ENCODE assay signal across 11 cellular contexts in the genomic region with DNA sequence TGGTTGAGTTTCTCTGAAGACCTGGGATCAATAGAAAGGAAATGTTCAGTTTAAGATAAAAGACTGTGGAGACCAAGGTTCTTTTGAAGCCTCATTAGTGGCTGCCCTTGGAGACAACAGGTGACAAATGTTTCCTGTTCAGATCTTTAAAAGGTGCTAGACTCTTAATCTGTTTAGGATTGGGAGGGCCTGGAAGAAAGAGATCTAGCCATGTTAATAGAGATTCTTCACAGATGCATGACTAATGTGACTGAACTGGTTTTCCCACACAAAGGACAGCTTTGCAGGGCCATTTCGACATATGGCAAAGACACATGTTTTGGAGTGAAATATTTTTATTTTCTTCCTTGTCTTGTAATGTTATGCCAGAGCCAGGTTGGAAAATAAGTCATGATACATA.
A peak's percentile ranks its signal among the peaks of the same experiment; 100 is the strongest.
DNase-seq lines count a peak whose midpoint lies in the region; TF ChIP-seq lines count a peak whose summit lies in the region.
"Had no signal": no experiment of that assay in that cellular context is flagged by ENCODE, and none has a peak within 500 bp of the region (broad histone marks: within the 10 kb centered on the region; RNA-seq: fewer than 3 reads in every experiment).

No MANE protein-coding gene starts in this region.

- WGBS in mesenchymal stem cell: 90% methylated on average over 1 of the region's 1 CpG
- WGBS in esophagus muscularis mucosa: 93% methylated on average over 1 of the region's 1 CpG

- H3K27ac Mint-ChIP-seq in chondrocyte (ENCODE audit: unreplicated experiment): peak overlapping the region; percentile 89
- H3K27ac Mint-ChIP-seq in activated CD4-positive, alpha-beta T cell treated with anti-CD3 and anti-CD28 coated beads, Interleukin-2, amount 10 ng/mL, durations not matched to agents 24 days and 14 days: no peak overlapping the region

- no peak overlapping the region for H3K9ac ChIP-seq in mesenchymal stem cell (ENCODE audit: low read length)

- H2AK5ac ChIP-seq in mesenchymal stem cell (ENCODE audit: low read length, severe bottlenecking): peak overlapping the region; percentile 7

- H2BK5ac ChIP-seq in mesenchymal stem cell (ENCODE audit: low read depth, low read length, poor library complexity, severe bottlenecking): no peak overlapping the region

- H3K4me1 ChIP-seq in mesenchymal stem cell (ENCODE audit: control insufficient read depth, insufficient read depth, low read depth, low read length) (peaks cover 5% of the 10 kb centered on the region), esophagus muscularis mucosa (no peaks in the 10 kb centered on the region)
- H3K4me1 ChIP-seq: pancreas had no signal

- H3K4ac ChIP-seq in mesenchymal stem cell (ENCODE audit: low read depth in 1 of 2, low read length in 2 of 2): no peak overlapping the region

- no peaks in the 10 kb centered on the region for H3K27me3 ChIP-seq in mesenchymal stem cell (ENCODE audit: control insufficient read depth in 1 of 2, insufficient read depth in 1 of 2, low read length in 2 of 2)
- no peaks in the 10 kb centered on the region for H3K27me3 ChIP-seq in esophagus muscularis mucosa
- H3K27me3 ChIP-seq: pancreas had no signal

- no peak overlapping the region for H4K8ac ChIP-seq in mesenchymal stem cell (ENCODE audit: low read length)

- H3K4me2 ChIP-seq in mesenchymal stem cell (ENCODE audit: low read length, poor library complexity, severe bottlenecking): no peak overlapping the region

- H3K9me3 ChIP-seq in mesenchymal stem cell (ENCODE audit: control insufficient read depth, low read length) (no peaks in the 10 kb centered on the region), esophagus muscularis mucosa (no peaks in the 10 kb centered on the region)
- H3K9me3 ChIP-seq: pancreas, thoracic aorta had no signal

- no peak for TF ChIP-seq POLR2A in esophagus muscularis mucosa (IDR thresholded peaks at IDR 0.05; ENCODE audit: low read depth)

- H3K27me3 Mint-ChIP-seq in chondrocyte (ENCODE audit: low read depth): no peaks in the 10 kb centered on the region
- H3K27me3 Mint-ChIP-seq in activated CD4-positive, alpha-beta T cell treated with anti-CD3 and anti-CD28 coated beads, Interleukin-2, amount 10 ng/mL, durations not matched to agents 24 days and 14 days: no peaks in the 10 kb centered on the region

- H3K9me3 Mint-ChIP-seq in chondrocyte (ENCODE audit: low read depth): peaks cover 7% of the 10 kb centered on the region
- H3K9me3 Mint-ChIP-seq in activated CD4-positive, alpha-beta T cell treated with anti-CD3 and anti-CD28 coated beads, Interleukin-2, amount 10 ng/mL, durations not matched to agents 24 days and 14 days: peaks cover 4% of the 10 kb centered on the region

- peaks cover 6% of the 10 kb centered on the region for H3K79me1 ChIP-seq in mesenchymal stem cell (replicated peaks; ENCODE audit: low read length, poor library complexity, severe bottlenecking)

- no peak overlapping the region for H2AFZ ChIP-seq in mesenchymal stem cell (ENCODE audit: low read depth, low read length)

- intact Hi-C loops in esophagus muscularis mucosa (cut with DNase I): no loop called here
- intact Hi-C loops in activated CD4-positive, alpha-beta T cell treated with anti-CD3 and anti-CD28 coated beads, Interleukin-2, amount 10 ng/mL, durations not matched to agents 24 days and 14 days (cut with micrococcal nuclease): no loop called here

- H2BK15ac ChIP-seq in mesenchymal stem cell (ENCODE audit: low read depth, poor library complexity, severe bottlenecking): no peak overlapping the region

- H2BK120ac ChIP-seq in mesenchymal stem cell (ENCODE audit: low read depth, low read length): no peak overlapping the region

- no peak overlapping the region for H3K14ac ChIP-seq in mesenchymal stem cell (ENCODE audit: low read length in 2 of 2)

- H3K4me1 Mint-ChIP-seq in chondrocyte (ENCODE audit: low read depth): peaks cover 27% of the 10 kb centered on the region
- H3K4me1 Mint-ChIP-seq in activated CD4-positive, alpha-beta T cell treated with anti-CD3 and anti-CD28 coated beads, Interleukin-2, amount 10 ng/mL, durations not matched to agents 24 days and 14 days: no peaks in the 10 kb centered on the region

- no peak overlapping the region for H4K91ac ChIP-seq in mesenchymal stem cell (ENCODE audit: low read length)

- peaks cover 8% of the 10 kb centered on the region for H3K36me3 Mint-ChIP-seq in chondrocyte (ENCODE audit: low read depth)
- no peaks in the 10 kb centered on the region for H3K36me3 Mint-ChIP-seq in activated CD4-positive, alpha-beta T cell treated with anti-CD3 and anti-CD28 coated beads, Interleukin-2, amount 10 ng/mL, durations not matched to agents 24 days and 14 days (ENCODE audit: low read depth)

- TF ChIP-seq CTCF in chondrocyte (IDR thresholded peaks at IDR 0.05) (no peak), esophagus muscularis mucosa (IDR thresholded peaks at IDR 0.05) (no peak)

- no peak overlapping the region for H3K18ac ChIP-seq in mesenchymal stem cell (ENCODE audit: low read depth in 1 of 2, low read length in 2 of 2)

- H2BK12ac ChIP-seq in mesenchymal stem cell (ENCODE audit: low read length in 2 of 2): no peak overlapping the region

- H3K4me3 ChIP-seq in mesenchymal stem cell (ENCODE audit: insufficient read depth in 1 of 2, low read depth in 1 of 2, low read length in 2 of 2) (no peak overlapping the region), esophagus muscularis mucosa (no peak overlapping the region)
- H3K4me3 ChIP-seq: pancreas, thoracic aorta had no signal

- H3K36me3 ChIP-seq in mesenchymal stem cell (ENCODE audit: control insufficient read depth in 1 of 2, insufficient read depth in 2 of 2, low read depth in 1 of 2, low read length in 2 of 2) (peaks cover 12% of the 10 kb centered on the region in 2 experiments), esophagus muscularis mucosa (peaks cover 2 to 11% (median 5%) of the 10 kb centered on the region in 4 donors)
- H3K36me3 ChIP-seq: pancreas, thoracic aorta had no signal

- H3K27ac ChIP-seq in mesenchymal stem cell (ENCODE audit: low read length, poor library complexity, severe bottlenecking) (no peak overlapping the region), esophagus muscularis mucosa (replicated peaks in 1 of 4) (no peak overlapping the region)
- H3K27ac ChIP-seq: pancreas had no signal

- H3K23ac ChIP-seq in mesenchymal stem cell (ENCODE audit: low read length in 2 of 2): no peak overlapping the region

- peak; percentile 48 for DNase-seq in DMS53 (lab: John Stamatoyannopoulos, UW)
- peak; percentile 66 for DNase-seq in LHCN-M2 (ENCODE audit: low read depth)
- DNase-seq in chondrocyte (ENCODE audit: low spot score): no peak
- DNase-seq in mesenchymal stem cell: peak; percentile 62
- no peak for DNase-seq in esophagus muscularis mucosa (ENCODE audit: extremely low spot score)
- no peak for DNase-seq in SHP77 treated with DMSO at 0.1 percent for 48 hours (lab: John Stamatoyannopoulos, UW)
- DNase-seq in activated CD4-positive, alpha-beta T cell treated with anti-CD3 and anti-CD28 coated beads, Interleukin-2, amount 10 ng/mL, durations not matched to agents 24 days and 14 days: no peak
- DNase-seq in DMS153 treated with DMSO at 0.1 percent for 48 hours (lab: John Stamatoyannopoulos, UW; ENCODE audit: unreplicated experiment): no peak
- DNase-seq: NCI-H526 treated with DMSO at 0.1 percent for 48 hours, pancreas had no signal

- no peak for TF ChIP-seq EP300 in esophagus muscularis mucosa (IDR thresholded peaks at IDR 0.05)

- H3K4me3 Mint-ChIP-seq in chondrocyte (ENCODE audit: unreplicated experiment): no peak overlapping the region
- H3K4me3 Mint-ChIP-seq in activated CD4-positive, alpha-beta T cell treated with anti-CD3 and anti-CD28 coated beads, Interleukin-2, amount 10 ng/mL, durations not matched to agents 24 days and 14 days: no peak overlapping the region

Comparison
In these comparisons a context has a peak if more than half of its experiments do, and no peak if none do; other contexts are left out.
1. DNase-seq: peak in DMS53 (single experiment), LHCN-M2 (single experiment) and mesenchymal stem cell (single experiment); none in chondrocyte (single experiment), esophagus muscularis mucosa (single experiment), SHP77 treated with DMSO at 0.1 percent for 48 hours (single experiment), activated CD4-positive, alpha-beta T cell treated with anti-CD3 and anti-CD28 coated beads, Interleukin-2, amount 10 ng/mL, durations not matched to agents 24 days and 14 days (single experiment) and DMS153 treated with DMSO at 0.1 percent for 48 hours (single experiment).